Comparison of ENCODE assay signal across 9 cellular contexts in genomic region chr12:116278667-116279066, GRCh38. TPM values are rescaled to one million over a fixed set of nuclear protein-coding genes. Genes with fewer than 3 reads are reported as not detected.
DNase-seq lines count a peak whose midpoint lies in the region; ATAC-seq and TF ChIP-seq lines count a peak whose summit lies in the region.
"Had no signal": no experiment of that assay in that cellular context is flagged by ENCODE, and none has a peak within 500 bp of the region (broad histone marks: within the 10 kb centered on the region; RNA-seq: fewer than 3 reads in every experiment).

No MANE protein-coding gene starts in this region.

- H3K9me3 Mint-ChIP-seq in HFFc6 (no peaks in the 10 kb centered on the region), nephron progenitor cell (no peaks in the 10 kb centered on the region)
- no peaks in the 10 kb centered on the region for H3K9me3 Mint-ChIP-seq in activated T-helper 17 cell treated with anti-CD3 and anti-CD28 coated beads, Interleukin-2, amount 50 U/mL, for 72 hours

- H3K4me1 ChIP-seq in DOHH2 (ENCODE audit: control insufficient read depth, low read length) (peaks cover 37% of the 10 kb centered on the region), heart right ventricle (peaks cover 0 to 57% (median 23%) of the 10 kb centered on the region in 9 donors)

- H4K20me1 ChIP-seq in DOHH2 (ENCODE audit: control insufficient read depth, insufficient read depth, low read depth, low read length), result peaks cover 21% of the 10 kb centered on the region; the same call in 1 of the 2 replicates

- ATAC-seq in activated T-helper 17 cell treated with anti-CD3 and anti-CD28 coated beads, Interleukin-2, amount 50 U/mL, for 72 hours (replicated peaks), result no peak
- ATAC-seq in heart right ventricle, result no peak
- ATAC-seq in HG03565 (IDR thresholded peaks at IDR 0.05; ENCODE audit: unreplicated experiment), result no peak

- H3K27ac ChIP-seq in DOHH2 (ENCODE audit: low read depth, low read length) (no peak overlapping the region), heart right ventricle (peak overlapping the region in 1 of 10 donors; percentile 95)

- H3K4me3 ChIP-seq in DOHH2 (ENCODE audit: low read length) (no peak overlapping the region), heart right ventricle (peak overlapping the region in 1 of 10 donors; percentile 85)

- TF ChIP-seq CTCF in DOHH2 (IDR thresholded peaks at IDR 0.05; ENCODE audit: low read depth, low read length, poor library complexity, severe bottlenecking), result no peak
- no peak for TF ChIP-seq CTCF in HFFc6 (IDR thresholded peaks at IDR 0.05)
- TF ChIP-seq CTCF in nephron progenitor cell (IDR thresholded peaks at IDR 0.05), result no peak
- TF ChIP-seq CTCF in heart right ventricle (IDR thresholded peaks at IDR 0.05), result no peak

- H3K27ac Mint-ChIP-seq in HFFc6, result peak overlapping the region; percentile 81
- peak overlapping the region; percentile 59 for H3K27ac Mint-ChIP-seq in activated T-helper 17 cell treated with anti-CD3 and anti-CD28 coated beads, Interleukin-2, amount 50 U/mL, for 72 hours
- H3K27ac Mint-ChIP-seq in nephron progenitor cell, result no peak overlapping the region

- H3K4me2 ChIP-seq in DOHH2 (ENCODE audit: low read length), result peak overlapping the region; percentile 81; the same call in 1 of the 2 replicates

- H3K4me3 Mint-ChIP-seq in HFFc6 (peak overlapping the region; percentile 81), nephron progenitor cell (peak overlapping the region; percentile 80)
- H3K4me3 Mint-ChIP-seq in activated T-helper 17 cell treated with anti-CD3 and anti-CD28 coated beads, Interleukin-2, amount 50 U/mL, for 72 hours, result peak overlapping the region; percentile 97

- intact Hi-C loops in heart right ventricle (cut with DNase I), result loop anchor here in 7 of 10 donors (5.0 to 10.0 kb wide), 8 partner anchors 41 to 424 kb away; no protein-coding TSS in a partner anchor

- H3K27me3 ChIP-seq in DOHH2 (ENCODE audit: control insufficient read depth, low read length) (peaks cover 33% of the 10 kb centered on the region), heart right ventricle (no peaks in the 10 kb centered on the region)

- 90 to 91% methylated on average over 10 of the region's 10 CpGs for WGBS in heart right ventricle, 2 donors

- H3K36me3 Mint-ChIP-seq in HFFc6 (ENCODE audit: low read depth) (peaks cover 14% of the 10 kb centered on the region), nephron progenitor cell (ENCODE audit: low read depth) (no peaks in the 10 kb centered on the region)
- H3K36me3 Mint-ChIP-seq in activated T-helper 17 cell treated with anti-CD3 and anti-CD28 coated beads, Interleukin-2, amount 50 U/mL, for 72 hours (ENCODE audit: low read depth), result peaks cover 12% of the 10 kb centered on the region

- H3K36me3 ChIP-seq in DOHH2 (ENCODE audit: control insufficient read depth, low read length) (no peaks in the 10 kb centered on the region), heart right ventricle (no peaks in the 10 kb centered on the region)

- H3K27me3 Mint-ChIP-seq in HFFc6 (ENCODE audit: insufficient read depth) (no peaks in the 10 kb centered on the region; the same call in none of the 2 replicates), nephron progenitor cell (ENCODE audit: low read depth, poor library complexity) (peaks cover 8% of the 10 kb centered on the region)
- no peaks in the 10 kb centered on the region for H3K27me3 Mint-ChIP-seq in activated T-helper 17 cell treated with anti-CD3 and anti-CD28 coated beads, Interleukin-2, amount 50 U/mL, for 72 hours

- H3F3A ChIP-seq in DOHH2 (ENCODE audit: control insufficient read depth, insufficient read depth), result 0 out of 2 replicates have a peak, but pooled peaks cover 3% of the 10 kb centered on the region

- DNase-seq in HFFc6 (no peak), nephron progenitor cell (no peak), heart right ventricle (no peak), NCI-H2107 (lab: John Stamatoyannopoulos, UW) (no peak)
- DNase-seq: NCI-H2029 treated with DMSO at 0.1 percent for 48 hours, RPMI8226 had no signal

- H3K4me1 Mint-ChIP-seq in HFFc6 (ENCODE audit: low read depth), result peaks cover 36% of the 10 kb centered on the region
- H3K4me1 Mint-ChIP-seq in activated T-helper 17 cell treated with anti-CD3 and anti-CD28 coated beads, Interleukin-2, amount 50 U/mL, for 72 hours, result peaks cover 22% of the 10 kb centered on the region
- H3K4me1 Mint-ChIP-seq in nephron progenitor cell, result peaks cover 63% of the 10 kb centered on the region

- no peaks in the 10 kb centered on the region for H3K9me2 ChIP-seq in DOHH2 (replicated peaks; ENCODE audit: control insufficient read depth, low read length)

- H3K9me3 ChIP-seq in DOHH2 (ENCODE audit: control insufficient read depth, insufficient read depth, low read length) (no peaks in the 10 kb centered on the region), heart right ventricle (no peaks in the 10 kb centered on the region)

- peaks cover 32% of the 10 kb centered on the region for H3K79me2 ChIP-seq in DOHH2 (ENCODE audit: control insufficient read depth, low read length)

RNA-seq across cellular contexts. Expression of gene MED13L, which starts 1.2 kb away (rescaled TPM):
- 10 to 100 TPM; 74.5 to 84.2 (median 77.7) TPM for total RNA-seq in HFFc6 (2021; fragmentation: NEBNext Ultra II Directional; extraction: Animal tissue kit (Norgen Biotek cat#: 25700))
- 10 to 100 TPM; 49.9 to 56.2 TPM for total RNA-seq in activated T-helper 17 cell treated with anti-CD3 and anti-CD28 coated beads, Interleukin-2, amount 50 U/mL, for 72 hours
- 10 to 100 TPM; 53.8 to 76.5 (median 67.0) TPM for total RNA-seq in heart right ventricle
- polyA plus RNA-seq in heart right ventricle, result 10 to 100 TPM in 1 of 2 donors, 1 to 10 TPM in 1; 9.4 to 12.4 TPM
